ENCODE assay signal across 8 cellular contexts in the genomic region with DNA sequence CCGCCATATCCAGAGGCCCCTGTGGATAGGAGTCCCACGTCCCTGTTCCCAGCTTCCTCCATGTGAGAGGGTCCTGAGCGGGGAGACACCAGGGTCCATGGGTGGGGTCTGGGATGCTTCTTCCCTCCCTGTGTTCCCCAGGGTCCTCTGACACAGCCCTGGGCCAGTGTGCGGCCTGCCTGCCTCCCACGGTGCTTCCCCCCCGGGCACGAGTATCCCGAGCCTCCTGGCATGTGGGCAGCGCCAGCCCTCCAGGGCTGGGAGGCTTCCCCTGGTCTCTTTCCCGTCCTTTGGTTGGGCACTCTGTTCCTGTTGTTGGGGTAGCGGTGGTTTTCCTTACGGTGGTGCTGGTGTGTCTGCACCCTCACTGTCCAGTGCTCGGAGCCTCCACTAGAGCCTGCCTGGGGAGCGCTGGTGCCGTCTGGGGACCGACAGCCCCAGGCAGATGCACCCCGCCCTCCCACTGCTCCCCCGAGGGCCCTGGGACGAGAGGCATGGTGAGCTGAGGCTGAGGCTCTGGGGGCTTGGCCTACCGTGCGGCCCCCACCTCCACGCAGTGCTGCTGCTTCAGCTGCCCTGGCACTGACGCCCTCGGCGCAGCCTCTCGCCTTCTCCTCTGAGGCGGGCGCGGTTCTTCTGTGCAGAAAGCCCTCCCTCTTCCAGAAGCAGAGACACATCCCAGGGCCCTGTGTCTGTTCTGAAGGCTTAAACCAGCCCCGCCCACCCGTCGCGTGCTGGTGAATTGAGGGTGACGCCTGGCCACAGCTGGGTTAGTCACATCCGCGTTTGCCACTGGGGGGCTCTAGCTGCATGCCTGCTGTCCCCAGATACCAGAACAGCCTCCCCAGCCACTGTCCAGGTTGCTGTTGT. TPM values are rescaled to one million over a fixed set of nuclear protein-coding genes. Genes with fewer than 3 reads are reported as not detected.
A peak's percentile ranks its signal among the peaks of the same experiment; 100 is the strongest.
DNase-seq lines count a peak whose midpoint lies in the region; ATAC-seq, FAIRE-seq and TF ChIP-seq lines count a peak whose summit lies in the region.

No MANE protein-coding gene starts in this region.

- H3K4me3 ChIP-seq in AG10803 (ENCODE audit: low read length) (no peak overlapping the region; the same call in 1 of the 2 replicates), choroid plexus epithelial cell (ENCODE audit: low read depth, low read length) (no peak overlapping the region), coronary artery (no peak overlapping the region)

- peak overlapping the region in 1 of 2 donors; percentile 7 for H3K27ac ChIP-seq in coronary artery

- ATAC-seq in GM18511 (IDR thresholded peaks at IDR 0.05; ENCODE audit: unreplicated experiment) = no peak

- FAIRE-seq in urothelium cell line (lab: Jason Lieb, UNC) (no peak), D721Med (lab: Jason Lieb, UNC) (no peak)

- TF ChIP-seq CTCF in AG10803 (conservative IDR thresholded peaks at IDR 0.05; ENCODE audit: low read length) (peak; percentile 51), choroid plexus epithelial cell (conservative IDR thresholded peaks at IDR 0.05; ENCODE audit: low read depth, low read length) (peak; percentile 39), coronary artery (IDR thresholded peaks at IDR 0.05) (no peak), D721Med (IDR thresholded peaks at IDR 0.05; ENCODE audit: insufficient read depth, missing control alignments) (no peak)

- peak; percentile 81 for DNase-seq in AG10803 (ENCODE audit: low read depth)
- DNase-seq in HPDE6-E6E7 (ENCODE audit: extremely low spot score) = peak; percentile 19
- peak; percentile 53 for DNase-seq in choroid plexus epithelial cell (ENCODE audit: low read depth)
- peak; percentile 51 for DNase-seq in mucosa of gallbladder (ENCODE audit: low spot score)
- no peak for DNase-seq in urothelium cell line (ENCODE audit: low spot score)
- no peak for DNase-seq in coronary artery (ENCODE audit: low spot score)
- no peak for DNase-seq in D721Med (ENCODE audit: insufficient read length, low spot score)

RNA-seq across cellular contexts. Expression of a gene that starts 27.9 kb away (rescaled TPM):
- total RNA-seq in mucosa of gallbladder = 126 TPM

RNA-seq across cellular contexts. Expression of a gene that starts 28.4 kb away (rescaled TPM):
- total RNA-seq in mucosa of gallbladder = 72.8 TPM

RNA-seq across cellular contexts. Expression of a gene that starts 40.9 kb away (rescaled TPM):
- total RNA-seq in mucosa of gallbladder = 5.1 TPM

RNA-seq across cellular contexts. Expression of a gene that starts 44.5 kb away (rescaled TPM):
- total RNA-seq in mucosa of gallbladder = 40.1 TPM

RNA-seq across cellular contexts. Expression of a gene that starts 48.0 kb away (rescaled TPM):
- 0.17 TPM for total RNA-seq in mucosa of gallbladder

Comparison
In these comparisons a context has a peak if more than half of its experiments do, and no peak if none do; other contexts are left out.
1. DNase-seq: peak in AG10803 (single experiment), HPDE6-E6E7 (single experiment), choroid plexus epithelial cell (single experiment) and mucosa of gallbladder (single experiment); none in urothelium cell line (single experiment), coronary artery (single experiment) and D721Med (single experiment).
2. CTCF ChIP-seq: peak in AG10803 (single experiment) and choroid plexus epithelial cell (single experiment); none in coronary artery (single experiment) and D721Med (single experiment).